1 cellular context compared by ENCODE assay signal in the genomic region with DNA sequence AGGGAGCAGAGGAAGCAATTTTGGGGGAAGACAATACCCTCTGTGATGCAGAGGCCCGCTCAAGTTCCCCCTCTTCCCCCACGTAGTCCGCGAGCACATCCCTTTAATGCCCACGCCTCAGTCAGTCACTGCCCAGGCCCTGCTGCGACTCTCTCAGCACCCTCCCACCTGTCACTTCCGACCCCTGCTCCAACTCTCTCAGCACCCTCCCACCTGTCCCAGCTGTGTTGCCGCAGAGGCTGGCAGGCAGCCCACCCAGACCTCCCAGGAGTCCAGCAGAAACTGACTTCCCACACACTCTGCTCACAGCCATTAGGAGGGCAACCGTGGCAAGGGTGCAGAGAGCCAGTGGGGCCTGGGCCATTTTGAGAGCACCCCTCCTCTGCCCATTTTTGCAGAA.
TF ChIP-seq lines count a peak whose summit lies in the region.

No MANE protein-coding gene starts in this region.

TF ChIP-seq in WTC11, 78 proteins besides CTCF, POLR2A, EP300 and RAD21 (continued from another document):
- TF ChIP-seq, protein P1, sequence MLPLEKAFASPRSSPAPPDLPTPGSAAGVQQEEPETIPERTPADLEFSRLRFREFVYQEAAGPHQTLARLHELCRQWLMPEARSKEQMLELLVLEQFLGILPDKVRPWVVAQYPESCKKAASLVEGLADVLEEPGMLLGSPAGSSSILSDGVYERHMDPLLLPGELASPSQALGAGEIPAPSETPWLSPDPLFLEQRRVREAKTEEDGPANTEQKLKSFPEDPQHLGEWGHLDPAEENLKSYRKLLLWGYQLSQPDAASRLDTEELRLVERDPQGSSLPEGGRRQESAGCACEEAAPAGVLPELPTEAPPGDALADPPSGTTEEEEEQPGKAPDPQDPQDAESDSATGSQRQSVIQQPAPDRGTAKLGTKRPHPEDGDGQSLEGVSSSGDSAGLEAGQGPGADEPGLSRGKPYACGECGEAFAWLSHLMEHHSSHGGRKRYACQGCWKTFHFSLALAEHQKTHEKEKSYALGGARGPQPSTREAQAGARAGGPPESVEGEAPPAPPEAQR (CRISPR knock-in tag; IDR thresholded peaks at IDR 0.05): no peak
